13 cellular contexts compared by ENCODE assay signal in the genomic region with DNA sequence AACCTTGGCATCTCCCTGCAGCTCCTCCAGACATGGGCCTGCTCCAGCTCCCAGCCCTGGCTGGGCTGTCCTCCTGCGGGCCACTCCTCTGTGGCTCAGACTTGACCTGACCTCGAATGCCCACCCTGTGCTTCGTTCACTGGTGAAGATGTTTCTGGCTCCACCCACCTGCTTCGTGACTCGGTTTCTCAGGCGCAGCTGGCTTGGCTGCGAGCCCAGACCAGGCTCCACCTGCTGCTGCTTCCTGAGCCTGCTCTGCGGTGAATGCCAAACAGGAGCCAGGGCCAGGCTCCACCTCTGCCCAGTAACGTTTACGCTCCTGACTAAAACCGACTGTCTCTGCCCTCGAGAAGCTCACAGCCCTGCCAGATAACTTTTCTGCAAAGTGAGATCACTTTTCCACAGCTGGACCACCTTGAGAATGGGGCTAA. TPM values are rescaled to one million over a fixed set of nuclear protein-coding genes. Genes with fewer than 3 reads are reported as not detected.
DNase-seq lines count a peak whose midpoint lies in the region; ATAC-seq, FAIRE-seq and TF ChIP-seq lines count a peak whose summit lies in the region.
"Had no signal": no experiment of that assay in that cellular context is flagged by ENCODE, and none has a peak within 500 bp of the region (broad histone marks: within the 10 kb centered on the region; RNA-seq: fewer than 3 reads in every experiment).

No MANE protein-coding gene starts in this region.

- H3K23me2 ChIP-seq in H1 (ENCODE audit: low read depth, low read length): 0 out of 2 replicates have a peak, but pooled peaks cover 1% of the 10 kb centered on the region

- no peak overlapping the region for H2BK5ac ChIP-seq in H1 (ENCODE audit: low read depth, low read length)

- no peak for TF ChIP-seq EP300 in H1 (IDR thresholded peaks at IDR 0.05; ENCODE audit: borderline replicate concordance in 1 of 2, low read depth in 2 of 2, low read length in 2 of 2)

- no peaks in the 10 kb centered on the region for H3K9me3 Mint-ChIP-seq in HFFc6
- H3K9me3 Mint-ChIP-seq: central memory CD8-positive, alpha-beta T cell; T-helper 2 cell treated with Interferon-gamma antibody and Interleukin-4, amounts not matched to agents 5 μg/mL and 100 μg/mL, for 36 hours had no signal

- no peak overlapping the region for H3K27ac Mint-ChIP-seq in HFFc6
- H3K27ac Mint-ChIP-seq: T-helper 2 cell treated with Interferon-gamma antibody and Interleukin-4, amounts not matched to agents 5 μg/mL and 100 μg/mL, for 36 hours had no signal

- H2BK20ac ChIP-seq in H1 (ENCODE audit: low read length): no peak overlapping the region

- no peak for FAIRE-seq in H1 (lab: Jason Lieb, UNC)
- no peak for FAIRE-seq in pancreas (lab: Jason Lieb, UNC)

- TF ChIP-seq RAD21 in H1 (IDR thresholded peaks at IDR 0.05 in 1 of 2, conservative IDR thresholded peaks at IDR 0.05 in 1 of 2; ENCODE audit: low read depth in 2 of 2, low read length in 2 of 2): no peak

- H2AK5ac ChIP-seq in H1 (ENCODE audit: low read depth, low read length): no peak overlapping the region

- H3K27me3 ChIP-seq in H1 (replicated peaks in 1 of 4; ENCODE audit: control insufficient read depth in 3 of 4, extremely low read depth in 1 of 4, insufficient read depth in 3 of 4, low read length in 3 of 4) (no peaks in the 10 kb centered on the region), pancreas (no peaks in the 10 kb centered on the region)
- H3K27me3 ChIP-seq: gastrocnemius medialis had no signal

- H3K79me1 ChIP-seq in H1 (ENCODE audit: low read depth, low read length): no peaks in the 10 kb centered on the region; the same call in 1 of the 2 replicates

- no peak overlapping the region for H3K23ac ChIP-seq in H1 (ENCODE audit: insufficient read length)

- H3K4me1 ChIP-seq in H1 (replicated peaks in 1 of 4; ENCODE audit: control insufficient read depth in 3 of 4, insufficient read depth in 4 of 4, low read length in 3 of 4) (no peaks in the 10 kb centered on the region; a peak in 1 of 7 replicates), pancreas (no peaks in the 10 kb centered on the region)

- H3K27ac ChIP-seq in H1 (ENCODE audit: low read depth, low read length): no peak overlapping the region
- H3K27ac ChIP-seq in pancreas: no peak overlapping the region

- no peak overlapping the region for H2BK12ac ChIP-seq in H1 (ENCODE audit: low read depth, low read length)

- H2BK120ac ChIP-seq in H1 (replicated peaks; ENCODE audit: low read depth, low read length): no peak overlapping the region

- H3K36me3 ChIP-seq in H1 (ENCODE audit: control insufficient read depth in 2 of 4, insufficient read depth in 4 of 4, low read length in 3 of 4) (peaks cover 39 to 63% (median 59%) of the 10 kb centered on the region in 4 experiments), pancreas (peaks cover 2 to 53% (median 7%) of the 10 kb centered on the region in 3 donors)

- no peak overlapping the region for H4K5ac ChIP-seq in H1 (ENCODE audit: insufficient read length, low read depth, low read length)

- no peak overlapping the region for H3K56ac ChIP-seq in H1 (replicated peaks; ENCODE audit: insufficient read length, low read depth, low read length)

- no peak overlapping the region for H2AFZ ChIP-seq in H1 (ENCODE audit: low read length)

- peak in 3 of 4 donors; percentile 49 to 60 (median 56) for ATAC-seq in pancreas
- ATAC-seq in HG03439 (IDR thresholded peaks at IDR 0.05; ENCODE audit: unreplicated experiment): no peak

- no peak overlapping the region for H3K14ac ChIP-seq in H1 (ENCODE audit: insufficient read length)

- POLR2A ChIA-PET in H1 (lab: Charles Lee; ENCODE audit: partially characterized antibody): interaction anchor here (0.7 to 3.0 kb wide), 7 partner anchors 10 to 39 kb away, joined by 3 to 11 read pairs (median 3); a partner anchor contains a TSS

- H3K18ac ChIP-seq in H1 (ENCODE audit: extremely low read depth, low read length): no peak overlapping the region

- no peak overlapping the region for H3K4me2 ChIP-seq in H1 (ENCODE audit: insufficient read depth in 1 of 2, low read depth in 2 of 2, low read length in 2 of 2)
- H3K4me2 ChIP-seq: smooth muscle cell had no signal

- peaks cover 8% of the 10 kb centered on the region for H3K27me3 Mint-ChIP-seq in HFFc6 (ENCODE audit: insufficient read depth)
- H3K27me3 Mint-ChIP-seq: central memory CD8-positive, alpha-beta T cell had no signal

- DNase-seq in HPDE6-E6E7 (ENCODE audit: extremely low spot score): peak; percentile 42
- peak; percentile 62 for DNase-seq in NCI-H2196 treated with DMSO at 0.1 percent for 48 hours (lab: John Stamatoyannopoulos, UW; ENCODE audit: unreplicated experiment)
- DNase-seq in H1 (ENCODE audit: low read depth in 1 of 2, low spot score in 2 of 2): no peak
- peak in 1 of 6 donors; percentile 54 for DNase-seq in pancreas
- no peak for DNase-seq in GM20000 (ENCODE audit: low spot score)
- no peak for DNase-seq in stimulated activated CD4-positive, alpha-beta T cell treated with anti-CD3 and anti-CD28 coated beads, Interleukin-2, amount 100 ng/mL, for 48 hours
- DNase-seq in HFFc6: no peak
- DNase-seq: mesendoderm had no signal

- peaks cover 15% of the 10 kb centered on the region for H3K36me3 Mint-ChIP-seq in HFFc6 (ENCODE audit: low read depth)

- no peak overlapping the region for H3K9ac ChIP-seq in H1 (replicated peaks in 1 of 4; ENCODE audit: extremely low read depth in 1 of 4, low read depth in 3 of 4, low read length in 3 of 4)

- no peaks in the 10 kb centered on the region for H3K4me1 Mint-ChIP-seq in HFFc6 (ENCODE audit: low read depth)

- TF ChIP-seq POLR2A in H1 (IDR thresholded peaks at IDR 0.05; ENCODE audit: control extremely low read depth in 1 of 2, low read depth in 2 of 2, low read length in 2 of 2): no peak

- H4K20me1 ChIP-seq in H1 (replicated peaks in 1 of 2; ENCODE audit: control insufficient read depth in 1 of 2, insufficient read depth in 2 of 2, low read length in 2 of 2): peaks cover 5 to 15% of the 10 kb centered on the region in 2 experiments

- no peaks in the 10 kb centered on the region for H3K79me2 ChIP-seq in H1 (ENCODE audit: control insufficient read depth in 1 of 2, insufficient read depth in 2 of 2, low read length in 2 of 2)

- no peak overlapping the region for H3K4me3 Mint-ChIP-seq in HFFc6
- H3K4me3 Mint-ChIP-seq: central memory CD8-positive, alpha-beta T cell; T-helper 2 cell treated with Interferon-gamma antibody and Interleukin-4, amounts not matched to agents 5 μg/mL and 100 μg/mL, for 36 hours had no signal

- WGBS in H1 (ENCODE audit: extremely low coverage in 1 of 2, insufficient coverage in 1 of 2, insufficient read length in 1 of 2, insufficient replicate concordance in 2 of 2, low coverage in 1 of 2, low lambda C conversion rate in 2 of 2, missing lambda C conversion rate in 1 of 2), 2 experiments: 93% methylated on average over 12 of the region's 12 CpGs; no CpG with 5 or more reads in 1 of the 2 experiments
- WGBS in pancreas, 2 donors: 32 to 47% methylated on average over 11 to 12 of the region's 12 CpGs

- CTCF ChIA-PET in H1 (lab: Charles Lee; ENCODE audit: partially characterized antibody): interaction anchor here (1.5 to 2.3 kb wide), 4 partner anchors 19 to 114 kb away, joined by 4 to 9 read pairs (median 5); no protein-coding TSS in a partner anchor

- intact Hi-C loops in pancreas (cut with DNase I): no loop called here

- TF ChIP-seq CTCF in H1 (IDR thresholded peaks at IDR 0.05; ENCODE audit: control extremely low read depth in 1 of 3, insufficient read depth in 1 of 3, low read depth in 1 of 3, low read length in 3 of 3): no peak
- TF ChIP-seq CTCF in pancreas (IDR thresholded peaks at IDR 0.05): no peak
- no peak for TF ChIP-seq CTCF in GM20000 (IDR thresholded peaks at IDR 0.05; ENCODE audit: extremely low read depth, missing control alignments)
- TF ChIP-seq CTCF in HFFc6 (IDR thresholded peaks at IDR 0.05): no peak

- H3K4ac ChIP-seq in H1 (replicated peaks; ENCODE audit: insufficient read length, low read depth, low read length): no peak overlapping the region

- H4K8ac ChIP-seq in H1 (ENCODE audit: extremely low read depth, insufficient read depth, low read length): no peak overlapping the region

- H3K4me3 ChIP-seq in H1 (ENCODE audit: extremely low read depth in 1 of 4, insufficient read depth in 2 of 4, low read depth in 3 of 4, low read length in 4 of 4) (no peak overlapping the region), pancreas (no peak overlapping the region)
- H3K4me3 ChIP-seq: gastrocnemius medialis, smooth muscle cell had no signal

- no peak overlapping the region for H4K91ac ChIP-seq in H1 (replicated peaks; ENCODE audit: insufficient read length, low read length)

- H3K9me3 ChIP-seq in H1 (ENCODE audit: insufficient read depth in 2 of 2, low read depth in 1 of 2, low read length in 1 of 2) (no peaks in the 10 kb centered on the region), pancreas (no peaks in the 10 kb centered on the region)
- H3K9me3 ChIP-seq: gastrocnemius medialis had no signal

- H2BK15ac ChIP-seq in H1 (ENCODE audit: low read length): no peak overlapping the region

RNA-seq across cellular contexts. Expression of a gene that starts 8.9 kb away (rescaled TPM):
- total RNA-seq in H1 (2021; fragmentation: NEBNext Ultra II Directional; extraction: Animal tissue kit (Norgen Biotek cat#: 25700)): 0.19 and 0.25 TPM in 2 replicates
- 0.05 TPM in 2 replicates for polyA plus RNA-seq in H1 (2011; rRNA removed)
- polyA plus RNA-seq in H1 (2011; cell fraction: cytosol; rRNA removed): 0.05 TPM
- 0.43 TPM for polyA plus RNA-seq in H1 (2011; cell fraction: nucleus; rRNA removed)
- 0.12 TPM in 1 of 4 replicates, not detected in the others for polyA plus RNA-seq in H1 (2012, experiment 1 of 2)
- polyA plus RNA-seq in H1 (2012, experiment 2 of 2): 0.09 TPM
- 0.08 TPM for polyA plus RNA-seq in H1 (2013, experiment 1 of 2)
- polyA plus RNA-seq in H1 (2013, experiment 2 of 2): 0.06 TPM
- 0.22 and 0.35 TPM in 2 replicates for polyA minus RNA-seq in H1 (2011; rRNA and poly(A)+ RNA removed)
- polyA minus RNA-seq in H1 (2011; cell fraction: cytosol; rRNA and poly(A)+ RNA removed): not detected
- 1.4 TPM for polyA minus RNA-seq in H1 (2011; cell fraction: nucleus; rRNA and poly(A)+ RNA removed)
- under 1 TPM in 1 of 6 donors, not detected in 5; 0.08 TPM for total RNA-seq in pancreas
- under 1 TPM in 1 of 2 donors, not detected in 1; 0.08 TPM for polyA plus RNA-seq in pancreas
- total RNA-seq in HFFc6 (2021; fragmentation: NEBNext Ultra II Directional; extraction: Animal tissue kit (Norgen Biotek cat#: 25700)): under 1 TPM in 1 of 6 experiments, not detected in 5; 0.07 TPM
- total RNA-seq: gastrocnemius medialis, smooth muscle cell had no signal

RNA-seq across cellular contexts. Expression of a gene that starts 31.4 kb away (rescaled TPM):
- total RNA-seq in H1 (2021; fragmentation: NEBNext Ultra II Directional; extraction: Animal tissue kit (Norgen Biotek cat#: 25700)): 41.0 and 41.6 TPM in 2 replicates
- 13.6 and 23.7 TPM in 2 replicates for polyA plus RNA-seq in H1 (2011; rRNA removed)
- polyA plus RNA-seq in H1 (2011; cell fraction: cytosol; rRNA removed): 14.6 TPM
- 83.4 TPM for polyA plus RNA-seq in H1 (2011; cell fraction: nucleus; rRNA removed)
- 18.1 to 24.8 TPM (median 20.7 TPM) in 4 replicates for polyA plus RNA-seq in H1 (2012, experiment 1 of 2)
- 14.5 TPM for polyA plus RNA-seq in H1 (2012, experiment 2 of 2)
- 18.6 TPM for polyA plus RNA-seq in H1 (2013, experiment 1 of 2)
- polyA plus RNA-seq in H1 (2013, experiment 2 of 2): 17.7 TPM
- 18.0 and 24.8 TPM in 2 replicates for polyA minus RNA-seq in H1 (2011; rRNA and poly(A)+ RNA removed)
- 23.3 TPM for polyA minus RNA-seq in H1 (2011; cell fraction: cytosol; rRNA and poly(A)+ RNA removed)
- polyA minus RNA-seq in H1 (2011; cell fraction: nucleus; rRNA and poly(A)+ RNA removed): 61.6 TPM
- 10 to 100 TPM; 14.3 to 23.0 (median 18.6) TPM for total RNA-seq in pancreas
- polyA plus RNA-seq in pancreas: 10 to 100 TPM; 14.2 to 39.8 TPM
- 10 to 100 TPM; 53.4 to 63.2 (median 55.3) TPM for total RNA-seq in HFFc6 (2021; fragmentation: NEBNext Ultra II Directional; extraction: Animal tissue kit (Norgen Biotek cat#: 25700))

RNA-seq across cellular contexts. Expression of a gene that starts 38.9 kb away (rescaled TPM):
- 81.5 and 93.6 TPM in 2 replicates for total RNA-seq in H1 (2021; fragmentation: NEBNext Ultra II Directional; extraction: Animal tissue kit (Norgen Biotek cat#: 25700))
- 99.5 and 142 TPM in 2 replicates for polyA plus RNA-seq in H1 (2011; rRNA removed)
- 82.5 TPM for polyA plus RNA-seq in H1 (2011; cell fraction: cytosol; rRNA removed)
- 217 TPM for polyA plus RNA-seq in H1 (2011; cell fraction: nucleus; rRNA removed)
- 87.2 to 105 TPM (median 88.9 TPM) in 4 replicates for polyA plus RNA-seq in H1 (2012, experiment 1 of 2)
- 66.3 TPM for polyA plus RNA-seq in H1 (2012, experiment 2 of 2)
- polyA plus RNA-seq in H1 (2013, experiment 1 of 2): 57.3 TPM
- 50.3 TPM for polyA plus RNA-seq in H1 (2013, experiment 2 of 2)
- 121 and 131 TPM in 2 replicates for polyA minus RNA-seq in H1 (2011; rRNA and poly(A)+ RNA removed)
- polyA minus RNA-seq in H1 (2011; cell fraction: cytosol; rRNA and poly(A)+ RNA removed): 65.9 TPM
- 67.6 TPM for polyA minus RNA-seq in H1 (2011; cell fraction: nucleus; rRNA and poly(A)+ RNA removed)
- 10 to 100 TPM; 25.7 to 44.7 (median 28.5) TPM for total RNA-seq in pancreas
- 100 to 1,000 TPM; 133 to 142 TPM for polyA plus RNA-seq in pancreas
- total RNA-seq in HFFc6 (2021; fragmentation: NEBNext Ultra II Directional; extraction: Animal tissue kit (Norgen Biotek cat#: 25700)): 10 to 100 TPM; 59.6 to 74.8 (median 66.0) TPM

RNA-seq across cellular contexts. Expression of a gene that starts 40.1 kb away (rescaled TPM):
- total RNA-seq in H1 (2021; fragmentation: NEBNext Ultra II Directional; extraction: Animal tissue kit (Norgen Biotek cat#: 25700)): 20.2 and 21.7 TPM in 2 replicates
- polyA plus RNA-seq in H1 (2011; rRNA removed) (40.1 and 49.1 TPM in 2 replicates), pancreas (10 to 100 TPM; 19.8 to 24.1 TPM)
- polyA plus RNA-seq in H1 (2011; cell fraction: cytosol; rRNA removed): 30.1 TPM
- 21.8 TPM for polyA plus RNA-seq in H1 (2011; cell fraction: nucleus; rRNA removed)
- polyA plus RNA-seq in H1 (2012, experiment 1 of 2): 15.5 to 25.3 TPM (median 20.3 TPM) in 4 replicates
- 27.4 TPM for polyA plus RNA-seq in H1 (2012, experiment 2 of 2)
- 12.7 TPM for polyA plus RNA-seq in H1 (2013, experiment 1 of 2)
- 12.4 TPM for polyA plus RNA-seq in H1 (2013, experiment 2 of 2)
- 32.3 and 37.8 TPM in 2 replicates for polyA minus RNA-seq in H1 (2011; rRNA and poly(A)+ RNA removed)
- 11.7 TPM for polyA minus RNA-seq in H1 (2011; cell fraction: cytosol; rRNA and poly(A)+ RNA removed)
- 12.9 TPM for polyA minus RNA-seq in H1 (2011; cell fraction: nucleus; rRNA and poly(A)+ RNA removed)
- 10 to 100 TPM; 20.6 to 45.0 (median 28.3) TPM for total RNA-seq in pancreas
- not detected for total RNA-seq in HFFc6 (2021; fragmentation: NEBNext Ultra II Directional; extraction: Animal tissue kit (Norgen Biotek cat#: 25700))
- total RNA-seq: gastrocnemius medialis had no signal

RNA-seq across cellular contexts. Expression of a gene that starts 41.8 kb away (rescaled TPM):
- 27.4 and 28.2 TPM in 2 replicates for total RNA-seq in H1 (2021; fragmentation: NEBNext Ultra II Directional; extraction: Animal tissue kit (Norgen Biotek cat#: 25700))
- polyA plus RNA-seq in H1 (2011; rRNA removed): 13.7 and 25.3 TPM in 2 replicates
- polyA plus RNA-seq in H1 (2011; cell fraction: cytosol; rRNA removed): 18.9 TPM
- polyA plus RNA-seq in H1 (2011; cell fraction: nucleus; rRNA removed): 155 TPM
- 18.9 to 42.0 TPM (median 34.4 TPM) in 4 replicates for polyA plus RNA-seq in H1 (2012, experiment 1 of 2)
- polyA plus RNA-seq in H1 (2012, experiment 2 of 2): 23.6 TPM
- 12.6 TPM for polyA plus RNA-seq in H1 (2013, experiment 1 of 2)
- polyA plus RNA-seq in H1 (2013, experiment 2 of 2): 10.9 TPM
- 7.1 and 11.1 TPM in 2 replicates for polyA minus RNA-seq in H1 (2011; rRNA and poly(A)+ RNA removed)
- 7.6 TPM for polyA minus RNA-seq in H1 (2011; cell fraction: cytosol; rRNA and poly(A)+ RNA removed)
- 26.5 TPM for polyA minus RNA-seq in H1 (2011; cell fraction: nucleus; rRNA and poly(A)+ RNA removed)
- 10 to 100 TPM; 27.0 to 74.7 (median 37.7) TPM for total RNA-seq in pancreas
- polyA plus RNA-seq in pancreas: 100 to 1,000 TPM; 147 to 293 TPM
- total RNA-seq in HFFc6 (2021; fragmentation: NEBNext Ultra II Directional; extraction: Animal tissue kit (Norgen Biotek cat#: 25700)): 100 to 1,000 TPM in 4 of 6 experiments, 10 to 100 TPM in 2; 85.5 to 144 (median 102) TPM

Comparison
In these comparisons a context has a peak if more than half of its experiments do, and no peak if none do; other contexts are left out.
1. DNase-seq: peak in HPDE6-E6E7 (single experiment) and NCI-H2196 treated with DMSO at 0.1 percent for 48 hours (single experiment); none in H1 (0 of 2), GM20000 (single experiment), stimulated activated CD4-positive, alpha-beta T cell treated with anti-CD3 and anti-CD28 coated beads, Interleukin-2, amount 100 ng/mL, for 48 hours (0 of 2) and HFFc6 (single experiment).